ENCODE assay signal across 16 cellular contexts in genomic region chr9:93287189-93287552, GRCh38.
DNase-seq lines count a peak whose midpoint lies in the region; ATAC-seq and TF ChIP-seq lines count a peak whose summit lies in the region.
"Had no signal": no experiment of that assay in that cellular context is flagged by ENCODE, and none has a peak within 500 bp of the region (broad histone marks: within the 10 kb centered on the region; RNA-seq: fewer than 3 reads in every experiment).

No MANE protein-coding gene starts in this region.

- H3K4me1 Mint-ChIP-seq in glutamatergic neuron (ENCODE audit: low read depth, unreplicated experiment) (peaks cover 30% of the 10 kb centered on the region), type B pancreatic cell (ENCODE audit: unreplicated experiment) (peaks cover 13% of the 10 kb centered on the region)

- H3F3A ChIP-seq in SK-N-SH (replicated peaks; ENCODE audit: insufficient read depth): no peaks in the 10 kb centered on the region
- H3F3A ChIP-seq in MM.1S (ENCODE audit: insufficient read depth, low read length): peaks cover 29% of the 10 kb centered on the region

- H3K4me3 ChIP-seq in SK-N-SH (ENCODE audit: low read depth in 2 of 2, low read length in 1 of 2) (no peak overlapping the region), MM.1S (ENCODE audit: low read length) (peak overlapping the region; percentile 11; the same call in 1 of the 2 replicates)
- H3K4me3 ChIP-seq: GM23248, K562 had no signal

- TF ChIP-seq CTCF in SK-N-SH (IDR thresholded peaks at IDR 0.05) (no peak), MM.1S (IDR thresholded peaks at IDR 0.05; ENCODE audit: low read length) (no peak), glutamatergic neuron (IDR thresholded peaks at IDR 0.05; ENCODE audit: partially characterized antibody, unreplicated experiment) (no peak), type B pancreatic cell (conservative IDR thresholded peaks at IDR 0.05) (no peak)

- H3K9ac ChIP-seq in SK-N-SH (no peak overlapping the region), MM.1S (ENCODE audit: low read length) (peak overlapping the region; percentile 38; the same call in 1 of the 2 replicates)
- H3K9ac ChIP-seq: GM23248 had no signal

- no peak for TF ChIP-seq EP300 in SK-N-SH (IDR thresholded peaks at IDR 0.05; ENCODE audit: borderline replicate concordance in 1 of 2, low read depth in 1 of 2, low read length in 1 of 2)

- H3K4me3 Mint-ChIP-seq in glutamatergic neuron (ENCODE audit: unreplicated experiment): peak overlapping the region; percentile 49
- H3K4me3 Mint-ChIP-seq in type B pancreatic cell: no peak overlapping the region

- 50% methylated on average over 7 of the region's 10 CpGs for WGBS in SK-N-SH (ENCODE audit: low lambda C conversion rate)

- no peaks in the 10 kb centered on the region for H3K36me3 ChIP-seq in SK-N-SH (replicated peaks in 1 of 2; ENCODE audit: control insufficient read depth in 1 of 2, insufficient read depth in 2 of 2, low read length in 1 of 2)
- no peaks in the 10 kb centered on the region for H3K36me3 ChIP-seq in MM.1S (replicated peaks; ENCODE audit: insufficient read depth, low read length)

- no peaks in the 10 kb centered on the region for H3K9me2 ChIP-seq in SK-N-SH
- H3K9me2 ChIP-seq in MM.1S (replicated peaks; ENCODE audit: insufficient read depth, low read length): no peaks in the 10 kb centered on the region

- intact Hi-C loops in cardiac septum (cut with DNase I): no loop called here

- H4K20me1 ChIP-seq in SK-N-SH (ENCODE audit: insufficient read depth) (no peaks in the 10 kb centered on the region), MM.1S (ENCODE audit: insufficient read depth, low read length) (no peaks in the 10 kb centered on the region)

- peaks cover 4% of the 10 kb centered on the region for H3K9me3 Mint-ChIP-seq in glutamatergic neuron (ENCODE audit: unreplicated experiment)
- no peaks in the 10 kb centered on the region for H3K9me3 Mint-ChIP-seq in type B pancreatic cell

- H3K9me3 ChIP-seq in SK-N-SH: no peaks in the 10 kb centered on the region
- H3K9me3 ChIP-seq in MM.1S (replicated peaks; ENCODE audit: insufficient read depth, low read length): no peaks in the 10 kb centered on the region

- H3K36me3 Mint-ChIP-seq in glutamatergic neuron (ENCODE audit: unreplicated experiment) (peaks cover 7% of the 10 kb centered on the region), type B pancreatic cell (peaks cover 7% of the 10 kb centered on the region)

- POLR2A ChIA-PET in SK-N-SH (lab: Yijun Ruan, JAX): no interaction called here

- no peaks in the 10 kb centered on the region for H3K27me3 ChIP-seq in SK-N-SH (ENCODE audit: insufficient read depth)
- no peaks in the 10 kb centered on the region for H3K27me3 ChIP-seq in MM.1S (replicated peaks; ENCODE audit: insufficient read depth, low read length)

- ATAC-seq in SK-N-SH treated with all-trans-retinoic acid at 6 μM for 48 hours (no peak), HG03095 (IDR thresholded peaks at IDR 0.05; ENCODE audit: unreplicated experiment) (no peak)
- ATAC-seq: K562 had no signal

- no peak overlapping the region for H2AFZ ChIP-seq in SK-N-SH (ENCODE audit: low read depth)
- H2AFZ ChIP-seq in MM.1S (ENCODE audit: low read length): peak overlapping the region; percentile 35
- H2AFZ ChIP-seq: GM23248 had no signal

- peaks cover 11% of the 10 kb centered on the region for H3K27me3 Mint-ChIP-seq in glutamatergic neuron (ENCODE audit: unreplicated experiment)
- no peaks in the 10 kb centered on the region for H3K27me3 Mint-ChIP-seq in type B pancreatic cell

- peak; percentile 4 for DNase-seq in SK-N-SH
- no peak for DNase-seq in MM.1S
- no peak for DNase-seq in glutamatergic neuron
- DNase-seq in type B pancreatic cell (ENCODE audit: extremely low spot score, unreplicated experiment): peak; percentile 45
- no peak for DNase-seq in cardiac septum (ENCODE audit: low spot score)
- no peak for DNase-seq in NCI-H1105 (lab: John Stamatoyannopoulos, UW)
- DNase-seq: 8988T, COR-L47, GM23248, NCI-H2171, SHP77 treated with DMSO at 0.1 percent for 48 hours, SW 1271 had no signal

- no peak overlapping the region for H3K27ac ChIP-seq in SK-N-SH (ENCODE audit: low read depth in 2 of 2, low read length in 1 of 2)
- H3K27ac ChIP-seq in MM.1S (ENCODE audit: low read length): peak overlapping the region; percentile 89
- H3K27ac ChIP-seq: C4-2B, GM23248 had no signal

- H3K4me2 ChIP-seq in SK-N-SH: no peak overlapping the region
- H3K4me2 ChIP-seq in MM.1S (ENCODE audit: low read depth, low read length): peak overlapping the region; percentile 60

- no peaks in the 10 kb centered on the region for H3K79me2 ChIP-seq in SK-N-SH (ENCODE audit: insufficient read depth)
- no peaks in the 10 kb centered on the region for H3K79me2 ChIP-seq in MM.1S (ENCODE audit: low read length)

- H3K4me1 ChIP-seq in SK-N-SH (ENCODE audit: control insufficient read depth in 1 of 2, insufficient read depth in 2 of 2, low read depth in 1 of 2, low read length in 1 of 2) (no peaks in the 10 kb centered on the region; a peak in 1 of 4 replicates), MM.1S (ENCODE audit: low read length) (peaks cover 31% of the 10 kb centered on the region)

- TF ChIP-seq RAD21 in SK-N-SH (IDR thresholded peaks at IDR 0.05; ENCODE audit: low read length): no peak

- CTCF ChIA-PET in SK-N-SH (lab: Yijun Ruan, JAX): interaction anchor here (3.1 kb wide), 1 partner anchor 15 kb away, joined by 15 read pairs; no protein-coding TSS in a partner anchor

- H3K27ac Mint-ChIP-seq in glutamatergic neuron (ENCODE audit: unreplicated experiment) (peak overlapping the region; percentile 84), type B pancreatic cell (no peak overlapping the region)

TF ChIP-seq in SK-N-SH, 30 proteins besides CTCF, POLR2A, EP300 and RAD21 (continues in another document):
- TF ChIP-seq SIN3A (IDR thresholded peaks at IDR 0.05; ENCODE audit: borderline replicate concordance, low read depth, low read length) (no peak), USF2 (IDR thresholded peaks at IDR 0.05; ENCODE audit: borderline replicate concordance, low read depth, low read length) (no peak), TEAD4 (IDR thresholded peaks at IDR 0.05; ENCODE audit: borderline replicate concordance, insufficient read depth) (no peak), POLR2AphosphoS5 (IDR thresholded peaks at IDR 0.05; ENCODE audit: low read depth, low read length) (no peak), USF1 (IDR thresholded peaks at IDR 0.05; ENCODE audit: borderline replicate concordance, low read depth) (no peak), FOXJ3 (CRISPR knock-in tag; IDR thresholded peaks at IDR 0.05) (no peak)

TF ChIP-seq in SK-N-SH treated with all-trans-retinoic acid at 6 μM for 48 hours, 23 proteins besides CTCF, POLR2A, EP300 and RAD21 (continues in another document):
- no peak for TF ChIP-seq TSHZ2 (CRISPR knock-in tag; IDR thresholded peaks at IDR 0.05)
- TF ChIP-seq ZNF8 (CRISPR knock-in tag; IDR thresholded peaks at IDR 0.05): no peak
- no peak for TF ChIP-seq POU6F1 (CRISPR knock-in tag; IDR thresholded peaks at IDR 0.05; ENCODE audit: borderline replicate concordance, low read depth)
- TF ChIP-seq ISL1 (CRISPR knock-in tag; IDR thresholded peaks at IDR 0.05): no peak
- no peak for TF ChIP-seq CSRNP3 (CRISPR knock-in tag; IDR thresholded peaks at IDR 0.05)
- no peak for TF ChIP-seq PPARA (CRISPR knock-in tag; IDR thresholded peaks at IDR 0.05; ENCODE audit: borderline replicate concordance)

Comparison
In these comparisons a context has a peak if more than half of its experiments do, and no peak if none do; other contexts are left out.
1. DNase-seq: peak in SK-N-SH (single experiment) and type B pancreatic cell (single experiment); none in MM.1S (single experiment), glutamatergic neuron (single experiment), cardiac septum (single experiment) and NCI-H1105 (single experiment).